In genomic region chr6:79536615-79536968, GRCh38 we compare ENCODE assay signal across 8 cellular contexts. TPM values are rescaled to one million over a fixed set of nuclear protein-coding genes. Genes with fewer than 3 reads are reported as not detected.
DNase-seq lines count a peak whose midpoint lies in the region; ATAC-seq, FAIRE-seq and TF ChIP-seq lines count a peak whose summit lies in the region.

No MANE protein-coding gene starts in this region.

- H3K27me3 Mint-ChIP-seq in activated T-cell treated with anti-CD3 and anti-CD28 coated beads, Interleukin-2, amount 50 U/mL, for 4 hours (ENCODE audit: low read depth) = peaks cover 14% of the 10 kb centered on the region
- H3K27me3 Mint-ChIP-seq in naive thymus-derived CD8-positive, alpha-beta T cell = peaks cover 0 to 15% (median 1%) of the 10 kb centered on the region in 5 donors

- 3% methylated on average over 8 of the region's 10 CpGs for WGBS in K562 (ENCODE audit: insufficient coverage, low coverage, missing lambda C conversion rate)
- 2 to 8% methylated on average over 10 of the region's 10 CpGs for WGBS in transverse colon (ENCODE audit: low coverage in 1 of 2), 2 donors

- peak; percentile 16 to 20 for DNase-seq in activated T-cell treated with anti-CD3 and anti-CD28 coated beads, Interleukin-2, amount 50 U/mL, for 48 hours
- no peak for DNase-seq in activated T-cell treated with anti-CD3 and anti-CD28 coated beads, Interleukin-2, amount 50 U/mL, for 4 hours
- peak in 2 of 4 experiments; percentile 32 to 55 for DNase-seq in K562 (ENCODE audit: extremely low read depth in 1 of 4, low spot score in 3 of 4)
- peak; percentile 19 for DNase-seq in kidney tubule cell (ENCODE audit: low spot score)
- DNase-seq in transverse colon = peak; percentile 17
- DNase-seq in ecto neural progenitor cell (ENCODE audit: low spot score) = no peak
- no peak for DNase-seq in naive thymus-derived CD8-positive, alpha-beta T cell

- H2AFZ ChIP-seq in K562 (ENCODE audit: low read depth, low read length) = peak overlapping the region; percentile 96

- H3K4me2 ChIP-seq in K562 (ENCODE audit: insufficient read depth, low read length) = peak overlapping the region; percentile 86

- FAIRE-seq in K562 (lab: Jason Lieb, UNC) = no peak

- POLR2A ChIA-PET in K562 (lab: Yijun Ruan, JAX) = interaction anchor here (0.6 to 2.4 kb wide), 4 partner anchors 9 to 63 kb away, joined by 3 to 10 read pairs (median 6); no protein-coding TSS in a partner anchor
- POLR2A ChIA-PET in naive thymus-derived CD8-positive, alpha-beta T cell (lab: Charles Lee) = interaction anchor here (0.8 to 3.4 kb wide), 4 partner anchors 130 to 459 kb away, joined by 3 to 16 read pairs (median 4); partner anchors contain the start of gene PHIP

- no peaks in the 10 kb centered on the region for H3K9me1 ChIP-seq in K562 (ENCODE audit: control insufficient read depth, insufficient read depth, low read length)

- H3K27me3 ChIP-seq in K562 (ENCODE audit: control insufficient read depth in 2 of 2, insufficient read depth in 2 of 2, low read length in 2 of 2) (no peaks in the 10 kb centered on the region), transverse colon (no peaks in the 10 kb centered on the region)

- ATAC-seq in activated T-cell treated with anti-CD3 and anti-CD28 coated beads, Interleukin-2, amount 50 U/mL, for 4 hours = no peak
- ATAC-seq in K562 (peak; percentile 20), HG03097 (IDR thresholded peaks at IDR 0.05; ENCODE audit: low FRiP score, unreplicated experiment) (no peak)
- no peak for ATAC-seq in naive thymus-derived CD8-positive, alpha-beta T cell

- TF ChIP-seq EP300 in K562 (IDR thresholded peaks at IDR 0.05; ENCODE audit: low read length) (no peak), transverse colon (IDR thresholded peaks at IDR 0.05; ENCODE audit: low read depth) (no peak)

- intact Hi-C loops in K562 (cut with micrococcal nuclease) (loop anchor here (5.0 kb wide), 2 partner anchors 66 to 459 kb away; partner anchors contain the start of gene PHIP), transverse colon (cut with DNase I; ENCODE audit: low total_unique reads) (no loop called here)

- H3K27ac Mint-ChIP-seq in naive thymus-derived CD8-positive, alpha-beta T cell = peak overlapping the region in 1 of 10 donors; percentile 14

- H3K27ac ChIP-seq in K562 (ENCODE audit: extremely low read depth, low read depth, low read length) (peak overlapping the region; percentile 71), transverse colon (peak overlapping the region; percentile 87 to 93 (median 90))

- CTCF ChIA-PET in K562 (lab: Yijun Ruan, JAX; ENCODE audit: low intra/inter-chr PET ratio) = no interaction called here

- peaks cover 2% of the 10 kb centered on the region; the same call in 2 of the 3 replicates for H3K36me3 ChIP-seq in K562 (ENCODE audit: control insufficient read depth, insufficient read depth, low read length)
- no peaks in the 10 kb centered on the region for H3K36me3 ChIP-seq in transverse colon

- no peak for TF ChIP-seq POLR2A in K562 (conservative IDR thresholded peaks at IDR 0.05)
- no peak for TF ChIP-seq POLR2A in transverse colon (IDR thresholded peaks at IDR 0.05)

- H3K79me2 ChIP-seq in K562 (ENCODE audit: control insufficient read depth, insufficient read depth, low read length) = peaks cover 39% of the 10 kb centered on the region

- peaks cover 10 to 13% of the 10 kb centered on the region in 2 experiments; a peak in 4 of 5 replicates for H3K4me1 ChIP-seq in K562 (replicated peaks in 1 of 2; ENCODE audit: control insufficient read depth in 2 of 2, insufficient read depth in 2 of 2, low read length in 2 of 2)
- peaks cover 0 to 8% (median 5%) of the 10 kb centered on the region in 4 donors for H3K4me1 ChIP-seq in transverse colon

- no peak for TF ChIP-seq CTCF in K562 (IDR thresholded peaks at IDR 0.05 in 2 of 3, conservative IDR thresholded peaks at IDR 0.05 in 1 of 3; ENCODE audit: insufficient read depth in 2 of 3, low read depth in 1 of 3, low read length in 3 of 3)
- TF ChIP-seq CTCF in transverse colon (IDR thresholded peaks at IDR 0.05) = no peak

- no peaks in the 10 kb centered on the region for H3K36me3 Mint-ChIP-seq in activated T-cell treated with anti-CD3 and anti-CD28 coated beads, Interleukin-2, amount 50 U/mL, for 4 hours (ENCODE audit: insufficient read depth)
- peaks cover 0 to 3% (median 3%) of the 10 kb centered on the region in 3 donors for H3K36me3 Mint-ChIP-seq in naive thymus-derived CD8-positive, alpha-beta T cell

- H3K9ac ChIP-seq in K562 (ENCODE audit: insufficient read depth in 1 of 2, low read depth in 2 of 2, low read length in 2 of 2) = peak overlapping the region; percentile 66 to 97; a peak in 3 of 4 replicates

- no peaks in the 10 kb centered on the region for H3K4me1 Mint-ChIP-seq in activated T-cell treated with anti-CD3 and anti-CD28 coated beads, Interleukin-2, amount 50 U/mL, for 4 hours (ENCODE audit: low read depth)
- H3K4me1 Mint-ChIP-seq in naive thymus-derived CD8-positive, alpha-beta T cell = no peaks in the 10 kb centered on the region

- H3K4me3 ChIP-seq in K562 = peak overlapping the region; percentile 82
- H3K4me3 ChIP-seq in transverse colon = peak overlapping the region; percentile 38 to 84 (median 76)

- no peak overlapping the region for H3K4me3 Mint-ChIP-seq in activated T-cell treated with anti-CD3 and anti-CD28 coated beads, Interleukin-2, amount 50 U/mL, for 4 hours
- no peak overlapping the region for H3K4me3 Mint-ChIP-seq in naive thymus-derived CD8-positive, alpha-beta T cell

- TF ChIP-seq RAD21 in K562 (CRISPR knock-in tag; conservative IDR thresholded peaks at IDR 0.05 in 1 of 2, IDR thresholded peaks at IDR 0.05 in 1 of 2) = no peak

- in situ Hi-C loops in K562 (cut with MboI) = no loop called here
- in situ Hi-C loops in transverse colon (cut with MboI; ENCODE audit: low pct_ligation_motif_present in 1 of 4, low pct_unique_long_range_greater_than_20kb in 1 of 4, low sequenced_read_pairs in 3 of 4) = no loop called here

- H3K9me3 Mint-ChIP-seq in activated T-cell treated with anti-CD3 and anti-CD28 coated beads, Interleukin-2, amount 50 U/mL, for 4 hours = no peaks in the 10 kb centered on the region
- no peaks in the 10 kb centered on the region for H3K9me3 Mint-ChIP-seq in naive thymus-derived CD8-positive, alpha-beta T cell

- BruUV-seq in K562 (replicated peaks; lab: Mats Ljungman, UMichigan) = TSS peak; percentile 51

- no peaks in the 10 kb centered on the region for H4K20me1 ChIP-seq in K562 (replicated peaks; ENCODE audit: control insufficient read depth, insufficient read depth, low read length)

- no peaks in the 10 kb centered on the region for H3K9me3 ChIP-seq in K562 (replicated peaks; ENCODE audit: control insufficient read depth, insufficient read depth, low read depth, low read length)
- no peaks in the 10 kb centered on the region for H3K9me3 ChIP-seq in transverse colon

TF ChIP-seq in K562, 482 proteins besides CTCF, POLR2A, EP300 and RAD21 (continues in another document):
- TF ChIP-seq PRPF4 (IDR thresholded peaks at IDR 0.05; ENCODE audit: insufficient read depth, low read depth, low read length, poor library complexity, severe bottlenecking) (no peak), TCF3 (CRISPR knock-in tag; IDR thresholded peaks at IDR 0.05) (no peak), MLLT1 (IDR thresholded peaks at IDR 0.05) (no peak), KLF6 (CRISPR knock-in tag; IDR thresholded peaks at IDR 0.05; ENCODE audit: borderline replicate concordance) (no peak), TFAM (CRISPR knock-in tag; conservative IDR thresholded peaks at IDR 0.05) (no peak), LEF1 (IDR thresholded peaks at IDR 0.05) (0 out of 2 replicates have a peak, but pooled peaks have one; percentile 2)

RNA-seq across cellular contexts. Expression of gene LCA5, which starts 0.6 kb away (rescaled TPM):
- total RNA-seq in activated T-cell treated with anti-CD3 and anti-CD28 coated beads, Interleukin-2, amount 50 U/mL, for 4 hours = under 1 TPM; 0.11 to 0.21 (median 0.18) TPM
- 1.7 and 6.8 TPM in 2 replicates for total RNA-seq in K562 (2011; cell fraction: chromatin; rRNA removed; ENCODE audit: low replicate concordance)
- 0.67 and 0.79 TPM in 2 replicates for total RNA-seq in K562 (2011; cell fraction: nucleolus; rRNA removed)
- 1.8 and 3.5 TPM in 2 replicates for total RNA-seq in K562 (2011; cell fraction: nucleoplasm; rRNA removed)
- total RNA-seq in K562 (2014; rRNA removed) (1.4 TPM in 2 replicates), K562 (2014; rRNA removed; fragmentation: Illumina TruSeq; extraction: Trizol) (3.4 and 4.6 TPM in 2 replicates), K562 (2015; rRNA removed; fragmentation: Illumina TruSeq; extraction: Trizol) (3.0 and 3.2 TPM in 2 replicates), K562 (2021) (2.2 TPM in 2 replicates), transverse colon (1 to 10 TPM in 2 of 4 donors, under 1 TPM in 1, not detected in 1; 0.37 to 2.2 (median 1.6) TPM)
- polyA plus RNA-seq in K562 (2011; rRNA removed) (1.3 and 1.8 TPM in 2 replicates), K562 (2014; fragmentation: Illumina TruSeq; extraction: Trizol) (2.4 and 2.5 TPM in 2 replicates), K562 (2014; fragmentation: Nextera tagmentation; extraction: Ambion mirVana) (1 to 10 TPM; 1.0 to 1.3 TPM), K562 (2014; rRNA removed) (1.2 and 1.7 TPM in 2 replicates)
- 0.12 and 0.55 TPM in 2 replicates for polyA plus RNA-seq in K562 (2011; cell fraction: cytosol; rRNA removed)
- polyA plus RNA-seq in K562 (2011; cell fraction: nucleus; rRNA removed) = 0.88 and 1.3 TPM in 2 replicates
- 1.3 and 1.9 TPM in 2 replicates for polyA plus RNA-seq in K562 (2012)
- 2.7 and 4.0 TPM in 2 replicates for polyA minus RNA-seq in K562 (2011; rRNA and poly(A)+ RNA removed)
- polyA minus RNA-seq in K562 (2011; cell fraction: cytosol; rRNA and poly(A)+ RNA removed) = 1.8 TPM in 2 replicates
- 2.0 and 3.8 TPM in 2 replicates for polyA minus RNA-seq in K562 (2011; cell fraction: nucleus; rRNA and poly(A)+ RNA removed)
- total RNA-seq in naive thymus-derived CD8-positive, alpha-beta T cell = under 1 TPM; 0.49 to 0.78 TPM
- under 1 TPM; 0.05 to 0.32 (median 0.08) TPM for polyA plus RNA-seq in naive thymus-derived CD8-positive, alpha-beta T cell

Comparison
In these comparisons a context has a peak if more than half of its experiments do, and no peak if none do; other contexts are left out.
1. DNase-seq: peak in activated T-cell treated with anti-CD3 and anti-CD28 coated beads, Interleukin-2, amount 50 U/mL, for 48 hours (2 of 2), kidney tubule cell (single experiment) and transverse colon (single experiment); none in activated T-cell treated with anti-CD3 and anti-CD28 coated beads, Interleukin-2, amount 50 U/mL, for 4 hours (single experiment), ecto neural progenitor cell (single experiment) and naive thymus-derived CD8-positive, alpha-beta T cell (0 of 10).